10 cellular contexts compared by ENCODE assay signal in the genomic region with DNA sequence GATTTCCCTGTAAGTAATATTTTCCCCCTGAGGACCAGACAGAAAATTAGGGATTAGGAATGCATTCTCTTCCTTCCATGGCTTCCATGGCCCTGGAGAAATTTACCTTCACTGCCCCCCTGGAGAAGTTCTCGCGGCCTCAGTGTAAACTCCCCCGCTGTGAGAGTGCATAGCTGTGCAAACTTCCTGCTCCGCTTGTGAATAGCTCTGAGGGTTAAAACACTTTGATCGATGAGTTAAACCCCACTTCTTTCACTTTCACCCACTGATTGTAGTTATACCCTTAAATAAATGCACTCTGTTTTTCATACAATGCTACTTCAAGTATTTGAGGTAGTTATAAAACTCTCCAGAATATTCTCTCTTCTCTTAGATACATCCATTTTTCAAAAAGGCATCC.
A peak's percentile ranks its signal among the peaks of the same experiment; 100 is the strongest.
DNase-seq lines count a peak whose midpoint lies in the region; ATAC-seq and TF ChIP-seq lines count a peak whose summit lies in the region.
"Had no signal": no experiment of that assay in that cellular context is flagged by ENCODE, and none has a peak within 500 bp of the region (broad histone marks: within the 10 kb centered on the region; RNA-seq: fewer than 3 reads in every experiment).

No MANE protein-coding gene starts in this region.

- DNase-seq in GM10248 (ENCODE audit: extremely low spot score) (peak; percentile 72), GM13976 (ENCODE audit: low spot score) (peak; percentile 78), cortex of kidney (lab: John Stamatoyannopoulos, UW) (no peak), NCI-H226 (no peak)
- DNase-seq: CD4-positive, alpha-beta memory T cell; effector CD8-positive, alpha-beta T cell; NCI-H526 treated with DMSO at 0.1 percent for 48 hours had no signal

- H3K27ac Mint-ChIP-seq in T-helper 1 cell treated with Interleukin-12 subunit alpha and Interleukin-12 subunit beta and Interleukin-4 antibody, amounts not matched to agents 30 μg/mL and 1 μg/mL, for 36 hours: peak overlapping the region; percentile 7

- H3K4me3 Mint-ChIP-seq in T-helper 1 cell treated with Interleukin-12 subunit alpha and Interleukin-12 subunit beta and Interleukin-4 antibody, amounts not matched to agents 30 μg/mL and 1 μg/mL, for 36 hours: no peak overlapping the region

- H3K9me3 Mint-ChIP-seq in T-helper 1 cell treated with Interleukin-12 subunit alpha and Interleukin-12 subunit beta and Interleukin-4 antibody, amounts not matched to agents 30 μg/mL and 1 μg/mL, for 36 hours: no peaks in the 10 kb centered on the region
- H3K9me3 Mint-ChIP-seq: CD4-positive, alpha-beta memory T cell had no signal

- in situ Hi-C loops in GM13976 (cut with MboI; ENCODE audit: low sequenced_read_pairs, unreplicated experiment): no loop called here

- TF ChIP-seq CTCF in GM10248 (IDR thresholded peaks at IDR 0.05; ENCODE audit: control extremely low read depth, extremely low read depth, low read depth, missing control alignments) (no peak), GM13976 (IDR thresholded peaks at IDR 0.05; ENCODE audit: borderline replicate concordance, control extremely low read depth, extremely low read depth, insufficient read depth, missing control alignments) (no peak)

- POLR2A ChIA-PET in GM10248 (lab: Yijun Ruan, JAX): no interaction called here

- peaks cover 9% of the 10 kb centered on the region for H3K27me3 Mint-ChIP-seq in T-helper 1 cell treated with Interleukin-12 subunit alpha and Interleukin-12 subunit beta and Interleukin-4 antibody, amounts not matched to agents 30 μg/mL and 1 μg/mL, for 36 hours (ENCODE audit: low read depth)

- ATAC-seq in GM21786 (IDR thresholded peaks at IDR 0.05; ENCODE audit: unreplicated experiment) (peak; percentile 56), HG02884 (IDR thresholded peaks at IDR 0.05; ENCODE audit: unreplicated experiment) (no peak)

- peaks cover 29% of the 10 kb centered on the region for H3K4me1 Mint-ChIP-seq in T-helper 1 cell treated with Interleukin-12 subunit alpha and Interleukin-12 subunit beta and Interleukin-4 antibody, amounts not matched to agents 30 μg/mL and 1 μg/mL, for 36 hours (ENCODE audit: low read depth)

- no peaks in the 10 kb centered on the region for H3K36me3 Mint-ChIP-seq in T-helper 1 cell treated with Interleukin-12 subunit alpha and Interleukin-12 subunit beta and Interleukin-4 antibody, amounts not matched to agents 30 μg/mL and 1 μg/mL, for 36 hours (ENCODE audit: low read depth)
- H3K36me3 Mint-ChIP-seq: CD4-positive, alpha-beta memory T cell had no signal

- CTCF ChIA-PET in GM10248 (lab: Yijun Ruan, JAX): interaction anchor here (1.5 kb wide), 1 partner anchor 180 kb away, joined by 3 read pairs; no protein-coding TSS in a partner anchor

Comparison
In these comparisons a context has a peak if more than half of its experiments do, and no peak if none do; other contexts are left out.
1. DNase-seq: peak in GM10248 (single experiment) and GM13976 (single experiment); none in cortex of kidney (single experiment) and NCI-H226 (single experiment).